15 cellular contexts compared by ENCODE assay signal in genomic region chr16:84281077-84281476, GRCh38.
DNase-seq lines count a peak whose midpoint lies in the region; ATAC-seq, FAIRE-seq and TF ChIP-seq lines count a peak whose summit lies in the region.
"Had no signal": no experiment of that assay in that cellular context is flagged by ENCODE, and none has a peak within 500 bp of the region (broad histone marks: within the 10 kb centered on the region; RNA-seq: fewer than 3 reads in every experiment).

No MANE protein-coding gene starts in this region.

- peak; percentile 28 for DNase-seq in GM06990 (ENCODE audit: extremely low read depth, insufficient read length)
- DNase-seq in HTR-8/SVneo (ENCODE audit: insufficient read length, low spot score), result peak; percentile 24
- DNase-seq in brain microvascular endothelial cell, result peak; percentile 13
- peak; percentile 9 for DNase-seq in kidney tubule cell (ENCODE audit: low spot score)
- DNase-seq in NCI-H2081 treated with DMSO at 0.1 percent for 48 hours (lab: John Stamatoyannopoulos, UW), result no peak
- no peak for DNase-seq in NCI-H1417 treated with DMSO at 0.1 percent for 48 hours (lab: John Stamatoyannopoulos, UW)
- no peak for DNase-seq in HCEC 1CT
- DNase-seq: activated effector memory CD4-positive, alpha-beta T cell treated with Interleukin-2 at 50 U/mL for 16 hours; body of pancreas; COR-L47; mucosa of descending colon; NCI-H2029; stimulated activated CD4-positive, alpha-beta T cell treated with anti-CD3 and anti-CD28 coated beads, Interleukin-15, amount 100 ng/mL, for 24 hours had no signal

- in situ Hi-C loops in brain microvascular endothelial cell (cut with HindIII; ENCODE audit: low pct_ligation_motif_present, low sequenced_read_pairs), result no loop called here

- TF ChIP-seq CTCF in GM06990 (IDR thresholded peaks at IDR 0.05; ENCODE audit: insufficient read depth, low read length, poor library complexity, severe bottlenecking) (no peak), brain microvascular endothelial cell (IDR thresholded peaks at IDR 0.05; ENCODE audit: low read depth, low read length, missing control alignments) (no peak)

- H3K27ac ChIP-seq in brain microvascular endothelial cell, result no peak overlapping the region
- H3K27ac ChIP-seq: body of pancreas had no signal

- H3K27me3 ChIP-seq in GM06990 (replicated peaks; ENCODE audit: control insufficient read depth, insufficient read depth, low read length) (no peaks in the 10 kb centered on the region; the same call in 1 of the 2 replicates), brain microvascular endothelial cell (replicated peaks) (peaks cover 4% of the 10 kb centered on the region)
- H3K27me3 ChIP-seq: body of pancreas had no signal

- H3K36me3 ChIP-seq in GM06990 (ENCODE audit: control insufficient read depth, insufficient read depth, low read length), result no peaks in the 10 kb centered on the region
- H3K36me3 ChIP-seq in brain microvascular endothelial cell (replicated peaks), result no peaks in the 10 kb centered on the region

- H3K4me3 ChIP-seq in GM06990 (replicated peaks; ENCODE audit: low read depth, low read length), result no peak overlapping the region
- H3K4me3 ChIP-seq in brain microvascular endothelial cell (ENCODE audit: low read depth, low read length), result no peak overlapping the region
- H3K4me3 ChIP-seq: body of pancreas, mucosa of descending colon had no signal

- ATAC-seq in HG03460 (IDR thresholded peaks at IDR 0.05; ENCODE audit: unreplicated experiment), result no peak
- ATAC-seq: body of pancreas, mucosa of descending colon had no signal

- FAIRE-seq in HTR-8/SVneo (lab: Jason Lieb, UNC), result no peak
- FAIRE-seq: GM12891 had no signal

Comparison
In these comparisons a context has a peak if more than half of its experiments do, and no peak if none do; other contexts are left out.
1. DNase-seq: peak in GM06990 (single experiment), HTR-8/SVneo (single experiment), brain microvascular endothelial cell (single experiment) and kidney tubule cell (single experiment); none in NCI-H2081 treated with DMSO at 0.1 percent for 48 hours (single experiment), NCI-H1417 treated with DMSO at 0.1 percent for 48 hours (single experiment) and HCEC 1CT (single experiment).